In genomic region chr4:125049711-125050110, GRCh38 we compare ENCODE assay signal across 20 cellular contexts.
"Had no signal": no experiment of that assay in that cellular context is flagged by ENCODE, and none has a peak within 500 bp of the region (broad histone marks: within the 10 kb centered on the region; RNA-seq: fewer than 3 reads in every experiment).

No MANE protein-coding gene starts in this region.

- DNase-seq: activated CD4-positive, alpha-beta T cell treated with anti-CD3 and anti-CD28 coated beads for 48 hours; activated CD4-positive, CD25-positive, alpha-beta regulatory T cell; activated CD8-positive, alpha-beta T cell treated with anti-CD3 and anti-CD28 coated beads for 36 hours; activated naive CD4-positive, alpha-beta T cell treated with Interleukin-2 at 50 U/mL for 16 hours; activated naive CD8-positive, alpha-beta T cell treated with anti-CD3 and anti-CD28 coated beads, Interleukin-2, amount 10 ng/mL, durations not matched to agents 7 days and 5 days; activated T-cell treated with anti-CD3 and anti-CD28 coated beads, Interleukin-2, amount 50 U/mL, for 1 hour; anterior cingulate cortex; esophagus squamous epithelium; heart left ventricle; left ventricle myocardium inferior; mammary epithelial cell; occipital lobe; stimulated activated CD4-positive, alpha-beta T cell treated with anti-CD3 and anti-CD28 coated beads, Interleukin-2, amount 100 ng/mL, for 24 hours; stimulated activated naive CD4-positive, alpha-beta T cell treated with Interleukin-2 at 50 U/mL for 16 hours; T1000; thyroid gland had no signal

- H3K9me3 Mint-ChIP-seq: activated T-helper 2 cell treated with anti-CD3 and anti-CD28 coated beads, Interferon-gamma antibody, Interleukin-2, Interleukin-4, amounts not matched to agents 10 μg/mL and 5 μg/mL and 100 μg/mL, durations not matched to agents 14 hours and 24 hours and 36 hours had no signal

- H3K36me3 Mint-ChIP-seq: activated naive CD8-positive, alpha-beta T cell treated with anti-CD3 and anti-CD28 coated beads, Interleukin-2, amount 10 ng/mL, durations not matched to agents 7 days and 5 days; brain had no signal

- H3K27ac Mint-ChIP-seq: activated CD8-positive, alpha-beta T cell treated with anti-CD3 and anti-CD28 coated beads for 36 hours; activated naive CD8-positive, alpha-beta T cell treated with anti-CD3 and anti-CD28 coated beads, Interleukin-2, amount 10 ng/mL, durations not matched to agents 7 days and 5 days; activated T-helper 2 cell treated with anti-CD3 and anti-CD28 coated beads, Interferon-gamma antibody, Interleukin-2, Interleukin-4, amounts not matched to agents 10 μg/mL and 5 μg/mL and 100 μg/mL, durations not matched to agents 14 hours and 24 hours and 36 hours; brain had no signal

- H3K36me3 ChIP-seq: esophagus squamous epithelium, gastroesophageal sphincter, heart left ventricle, left ventricle myocardium inferior, thyroid gland had no signal

- H3K4me1 ChIP-seq: esophagus squamous epithelium, heart left ventricle, left ventricle myocardium inferior, thyroid gland had no signal

- ATAC-seq: activated CD8-positive, alpha-beta T cell treated with anti-CD3 and anti-CD28 coated beads for 36 hours; gastroesophageal sphincter; heart left ventricle had no signal

- H3K27me3 ChIP-seq: esophagus squamous epithelium, gastroesophageal sphincter, heart left ventricle, thyroid gland had no signal

- H3K27me3 Mint-ChIP-seq: activated CD8-positive, alpha-beta T cell treated with anti-CD3 and anti-CD28 coated beads for 36 hours; activated naive CD8-positive, alpha-beta T cell treated with anti-CD3 and anti-CD28 coated beads, Interleukin-2, amount 10 ng/mL, durations not matched to agents 7 days and 5 days had no signal

- H3K27ac ChIP-seq: coronary artery, esophagus squamous epithelium, gastroesophageal sphincter, heart left ventricle, left ventricle myocardium inferior, thyroid gland had no signal

- H3K4me3 ChIP-seq: coronary artery, esophagus squamous epithelium, gastroesophageal sphincter, heart left ventricle, left ventricle myocardium inferior, thyroid gland had no signal

- H3K9me3 ChIP-seq: esophagus squamous epithelium, gastroesophageal sphincter, thyroid gland had no signal

- H3K4me3 Mint-ChIP-seq: activated CD8-positive, alpha-beta T cell treated with anti-CD3 and anti-CD28 coated beads for 36 hours; activated naive CD8-positive, alpha-beta T cell treated with anti-CD3 and anti-CD28 coated beads, Interleukin-2, amount 10 ng/mL, durations not matched to agents 7 days and 5 days; brain had no signal
